In the genomic region with DNA sequence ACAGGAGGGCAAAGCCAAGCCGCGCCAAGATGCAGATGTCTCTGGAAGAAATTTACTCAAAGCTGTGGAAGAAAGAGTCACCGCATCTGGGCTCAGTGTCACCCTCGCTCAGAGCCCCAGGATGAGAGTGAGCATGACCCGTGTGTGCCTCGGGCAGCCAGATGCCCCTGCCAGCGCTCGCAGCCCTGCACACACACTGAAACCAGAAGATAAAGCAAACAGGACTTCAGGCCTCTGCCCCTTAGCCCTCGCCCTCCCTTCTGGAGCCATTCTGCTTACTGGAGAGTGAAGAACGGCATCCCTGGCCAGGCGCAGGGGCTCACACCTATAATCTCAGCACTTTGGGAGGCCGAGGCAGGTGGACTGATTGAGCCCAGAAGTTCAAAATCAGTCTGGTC, we compare ENCODE assay signal across 3 cellular contexts.
TF ChIP-seq lines count a peak whose summit lies in the region.

No MANE protein-coding gene starts in this region.

TF ChIP-seq in liver, 16 proteins besides CTCF, POLR2A, EP300 and RAD21 (continued from another document):
- TF ChIP-seq, protein P1, sequence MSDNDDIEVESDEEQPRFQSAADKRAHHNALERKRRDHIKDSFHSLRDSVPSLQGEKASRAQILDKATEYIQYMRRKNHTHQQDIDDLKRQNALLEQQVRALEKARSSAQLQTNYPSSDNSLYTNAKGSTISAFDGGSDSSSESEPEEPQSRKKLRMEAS (IDR thresholded peaks at IDR 0.05), result no peak
- no peak for TF ChIP-seq ZBTB33 (IDR thresholded peaks at IDR 0.05)
- TF ChIP-seq HNF4A (conservative IDR thresholded peaks at IDR 0.05), result peak; percentile 54 to 62
- no peak for TF ChIP-seq FOXA1 (IDR thresholded peaks at IDR 0.05)
- TF ChIP-seq RXRA (IDR thresholded peaks at IDR 0.05), result peak; percentile 9 to 33
- TF ChIP-seq TAF1 (conservative IDR thresholded peaks at IDR 0.05), result no peak
- TF ChIP-seq SP1 (IDR thresholded peaks at IDR 0.05), result no peak
- no peak for TF ChIP-seq GABPA (IDR thresholded peaks at IDR 0.05 in 1 of 2, conservative IDR thresholded peaks at IDR 0.05 in 1 of 2)

TF ChIP-seq in HepG2, 621 proteins besides CTCF, POLR2A, EP300 and RAD21 (continued from another document):
- TF ChIP-seq ARHGAP35 (CRISPR knock-in tag; IDR thresholded peaks at IDR 0.05; ENCODE audit: borderline replicate concordance) (no peak), ETV6 (CRISPR knock-in tag; conservative IDR thresholded peaks at IDR 0.05) (no peak), ZMYM3 (CRISPR knock-in tag; IDR thresholded peaks at IDR 0.05) (no peak), SYNCRIP (IDR thresholded peaks at IDR 0.05; ENCODE audit: insufficient read depth, low read depth, low read length) (no peak), NCOA1 (CRISPR knock-in tag; IDR thresholded peaks at IDR 0.05) (no peak), TRIM24 (CRISPR knock-in tag; IDR thresholded peaks at IDR 0.05) (no peak), ATF7 (IDR thresholded peaks at IDR 0.05) (no peak), ATF7 (CRISPR knock-in tag; IDR thresholded peaks at IDR 0.05) (no peak)
- TF ChIP-seq, protein P2, sequence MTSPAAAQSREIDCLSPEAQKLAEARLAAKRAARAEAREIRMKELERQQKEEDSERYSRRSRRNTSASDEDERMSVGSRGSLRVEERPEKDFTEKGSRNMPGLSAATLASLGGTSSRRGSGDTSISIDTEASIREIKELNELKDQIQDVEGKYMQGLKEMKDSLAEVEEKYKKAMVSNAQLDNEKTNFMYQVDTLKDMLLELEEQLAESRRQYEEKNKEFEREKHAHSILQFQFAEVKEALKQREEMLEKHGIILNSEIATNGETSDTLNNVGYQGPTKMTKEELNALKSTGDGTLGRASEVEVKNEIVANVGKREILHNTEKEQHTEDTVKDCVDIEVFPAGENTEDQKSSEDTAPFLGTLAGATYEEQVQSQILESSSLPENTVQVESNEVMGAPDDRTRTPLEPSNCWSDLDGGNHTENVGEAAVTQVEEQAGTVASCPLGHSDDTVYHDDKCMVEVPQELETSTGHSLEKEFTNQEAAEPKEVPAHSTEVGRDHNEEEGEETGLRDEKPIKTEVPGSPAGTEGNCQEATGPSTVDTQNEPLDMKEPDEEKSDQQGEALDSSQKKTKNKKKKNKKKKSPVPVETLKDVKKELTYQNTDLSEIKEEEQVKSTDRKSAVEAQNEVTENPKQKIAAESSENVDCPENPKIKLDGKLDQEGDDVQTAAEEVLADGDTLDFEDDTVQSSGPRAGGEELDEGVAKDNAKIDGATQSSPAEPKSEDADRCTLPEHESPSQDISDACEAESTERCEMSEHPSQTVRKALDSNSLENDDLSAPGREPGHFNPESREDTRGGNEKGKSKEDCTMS (CRISPR knock-in tag; conservative IDR thresholded peaks at IDR 0.05), result no peak

TF ChIP-seq in endothelial cell of umbilical vein, 7 proteins besides CTCF, POLR2A, EP300 and RAD21 (continued from another document):
- TF ChIP-seq GATA2 (IDR thresholded peaks at IDR 0.05; ENCODE audit: insufficient read depth, insufficient read length, low read depth, low read length) (no peak), EZH2 (IDR thresholded peaks at IDR 0.05; ENCODE audit: borderline replicate concordance, low read depth, low read length, severe bottlenecking) (no peak), FOS (IDR thresholded peaks at IDR 0.05; ENCODE audit: borderline replicate concordance, insufficient read depth, low read length) (no peak), MYC (IDR thresholded peaks at IDR 0.05; ENCODE audit: low read depth, low read length) (no peak), JUN (IDR thresholded peaks at IDR 0.05; ENCODE audit: borderline replicate concordance, insufficient read depth, insufficient read length, low read depth) (no peak)
- TF ChIP-seq, protein P1 (IDR thresholded peaks at IDR 0.05; ENCODE audit: insufficient read depth, insufficient read length), result no peak
